Comparison of ENCODE assay signal across 5 cellular contexts in genomic region chr3:190629088-190629487, GRCh38.
"Had no signal": no experiment of that assay in that cellular context is flagged by ENCODE, and none has a peak within 500 bp of the region (broad histone marks: within the 10 kb centered on the region; RNA-seq: fewer than 3 reads in every experiment).

No MANE protein-coding gene starts in this region.

- H3K27me3 Mint-ChIP-seq: IgD-negative memory B cell had no signal

- ATAC-seq: GM23338, HepG2 had no signal

- H3K4me3 Mint-ChIP-seq: GM23338, H9, IgD-negative memory B cell had no signal

- H3K27ac Mint-ChIP-seq: GM23338, H9 had no signal

- H3K9me3 Mint-ChIP-seq: GM23338, H9, IgD-negative memory B cell had no signal

- H3K4me1 Mint-ChIP-seq: GM23338, H9 had no signal

- DNase-seq: H9, HCEC 1CT had no signal
